In the genomic region with DNA sequence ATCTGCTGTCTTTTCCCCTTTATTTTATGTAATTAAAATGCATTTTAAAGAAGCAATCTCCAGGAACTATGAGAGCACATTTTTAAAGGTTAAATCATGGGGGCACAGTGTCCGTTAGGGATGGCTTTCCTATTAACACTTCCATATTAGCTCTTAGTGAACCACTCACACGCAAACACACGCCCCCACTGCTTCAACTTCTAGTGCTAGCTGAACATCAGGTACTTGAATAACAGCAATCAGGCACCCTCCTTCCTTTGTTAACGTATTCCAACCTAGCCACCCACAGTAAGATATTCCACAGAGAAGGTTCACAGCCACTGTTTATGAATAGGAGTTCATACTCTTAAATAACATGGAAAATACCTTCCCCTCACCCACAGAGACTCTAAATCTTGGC, we compare ENCODE assay signal across 15 cellular contexts. TPM values are rescaled to one million over a fixed set of nuclear protein-coding genes. Genes with fewer than 3 reads are reported as not detected.
DNase-seq lines count a peak whose midpoint lies in the region; ATAC-seq and TF ChIP-seq lines count a peak whose summit lies in the region.
"Had no signal": no experiment of that assay in that cellular context is flagged by ENCODE, and none has a peak within 500 bp of the region (broad histone marks: within the 10 kb centered on the region; RNA-seq: fewer than 3 reads in every experiment).

No MANE protein-coding gene starts in this region.

- H3K4me1 Mint-ChIP-seq in activated CD8-positive, alpha-beta memory T cell treated with anti-CD3 and anti-CD28 coated beads, Interleukin-2, amount 10 ng/mL, durations not matched to agents 7 days and 5 days, result peaks cover 30% of the 10 kb centered on the region
- peaks cover 6% of the 10 kb centered on the region for H3K4me1 Mint-ChIP-seq in type B pancreatic cell (ENCODE audit: unreplicated experiment)

- TF ChIP-seq CTCF in type B pancreatic cell (conservative IDR thresholded peaks at IDR 0.05), result no peak

- no peak overlapping the region for H3K4me3 Mint-ChIP-seq in activated CD8-positive, alpha-beta memory T cell treated with anti-CD3 and anti-CD28 coated beads, Interleukin-2, amount 10 ng/mL, durations not matched to agents 7 days and 5 days
- H3K4me3 Mint-ChIP-seq in type B pancreatic cell, result peak overlapping the region; percentile 16

- CTCF ChIA-PET in activated CD8-positive, alpha-beta memory T cell treated with anti-CD3 and anti-CD28 coated beads, Interleukin-2, amount 10 ng/mL, durations not matched to agents 7 days and 5 days (lab: Charles Lee), result interaction anchor here (1.1 to 2.9 kb wide), 3 partner anchors 9 to 51 kb away, joined by 3 to 10 read pairs (median 5); a partner anchor contains a TSS

- DNase-seq in activated CD8-positive, alpha-beta memory T cell treated with anti-CD3 and anti-CD28 coated beads, Interleukin-2, amount 10 ng/mL, durations not matched to agents 7 days and 5 days, result no peak
- no peak for DNase-seq in activated CD8-positive, alpha-beta memory T cell treated with anti-CD3 and anti-CD28 coated beads, Interleukin-2, amount 50 U/mL, for 48 hours
- peak; percentile 43 for DNase-seq in RPMI8226
- no peak for DNase-seq in type B pancreatic cell (ENCODE audit: extremely low spot score, unreplicated experiment)
- DNase-seq in SIG-M5 (lab: John Stamatoyannopoulos, UW), result no peak
- no peak for DNase-seq in ecto neural progenitor cell (ENCODE audit: low spot score)
- no peak for DNase-seq in GM03348 (ENCODE audit: low spot score)
- DNase-seq: H7; hippocampal formation; NCI-H1048; PC-3; stimulated activated CD4-positive, alpha-beta T cell treated with anti-CD3 and anti-CD28 coated beads, Interleukin-2, amount 100 ng/mL, for 48 hours had no signal

- H3K27me3 Mint-ChIP-seq in activated CD8-positive, alpha-beta memory T cell treated with anti-CD3 and anti-CD28 coated beads, Interleukin-2, amount 10 ng/mL, durations not matched to agents 7 days and 5 days, result no peaks in the 10 kb centered on the region
- H3K27me3 Mint-ChIP-seq in type B pancreatic cell, result peaks cover 17% of the 10 kb centered on the region

- peak; percentile 8 for ATAC-seq in activated CD8-positive, alpha-beta memory T cell treated with anti-CD3 and anti-CD28 coated beads, Interleukin-2, amount 10 ng/mL, durations not matched to agents 7 days and 5 days
- ATAC-seq in HG03097 (IDR thresholded peaks at IDR 0.05; ENCODE audit: low FRiP score, unreplicated experiment), result peak; percentile 7
- ATAC-seq: PC-3 had no signal

- no peaks in the 10 kb centered on the region for H3K36me3 Mint-ChIP-seq in activated CD8-positive, alpha-beta memory T cell treated with anti-CD3 and anti-CD28 coated beads, Interleukin-2, amount 10 ng/mL, durations not matched to agents 7 days and 5 days
- H3K36me3 Mint-ChIP-seq in type B pancreatic cell, result no peaks in the 10 kb centered on the region

- H3K9me3 Mint-ChIP-seq in activated CD8-positive, alpha-beta memory T cell treated with anti-CD3 and anti-CD28 coated beads, Interleukin-2, amount 10 ng/mL, durations not matched to agents 7 days and 5 days (ENCODE audit: low read depth), result no peaks in the 10 kb centered on the region
- H3K9me3 Mint-ChIP-seq in type B pancreatic cell, result peaks cover 4% of the 10 kb centered on the region

- peak overlapping the region; percentile 81 for H3K27ac Mint-ChIP-seq in activated CD8-positive, alpha-beta memory T cell treated with anti-CD3 and anti-CD28 coated beads, Interleukin-2, amount 10 ng/mL, durations not matched to agents 7 days and 5 days
- peak overlapping the region; percentile 2 for H3K27ac Mint-ChIP-seq in type B pancreatic cell

RNA-seq across cellular contexts. Expression of a gene that starts 9.3 kb away (rescaled TPM):
- total RNA-seq in activated CD8-positive, alpha-beta memory T cell treated with anti-CD3 and anti-CD28 coated beads, Interleukin-2, amount 10 ng/mL, durations not matched to agents 7 days and 5 days, result under 1 TPM in 1 of 2 experiments, not detected in 1; 0.15 TPM
- total RNA-seq in type B pancreatic cell (ENCODE audit: low replicate concordance), result 0.38 and 2.4 TPM in 2 replicates
- total RNA-seq: PC-3 had no signal

RNA-seq across cellular contexts. Expression of a gene that starts 51.3 kb away (rescaled TPM):
- total RNA-seq in activated CD8-positive, alpha-beta memory T cell treated with anti-CD3 and anti-CD28 coated beads, Interleukin-2, amount 10 ng/mL, durations not matched to agents 7 days and 5 days, result 10 to 100 TPM; 16.9 to 17.4 TPM
- total RNA-seq in type B pancreatic cell (ENCODE audit: low replicate concordance), result 25.7 and 27.8 TPM in 2 replicates

RNA-seq across cellular contexts. Expression of a gene that starts 59.9 kb away (rescaled TPM):
- total RNA-seq in activated CD8-positive, alpha-beta memory T cell treated with anti-CD3 and anti-CD28 coated beads, Interleukin-2, amount 10 ng/mL, durations not matched to agents 7 days and 5 days, result not detected
- total RNA-seq in type B pancreatic cell (ENCODE audit: low replicate concordance), result not detected in 2 replicates
- total RNA-seq: body of pancreas, H7, mammary epithelial cell, PC-3 had no signal
